1 cellular context compared by ENCODE assay signal in genomic region chr15:42891569-42891968, GRCh38.
TF ChIP-seq lines count a peak whose summit lies in the region.

No MANE protein-coding gene starts in this region.

TF ChIP-seq in GM23338, 12 proteins besides CTCF, POLR2A, EP300 and RAD21 (continued from another document):
- TF ChIP-seq, protein P1, sequence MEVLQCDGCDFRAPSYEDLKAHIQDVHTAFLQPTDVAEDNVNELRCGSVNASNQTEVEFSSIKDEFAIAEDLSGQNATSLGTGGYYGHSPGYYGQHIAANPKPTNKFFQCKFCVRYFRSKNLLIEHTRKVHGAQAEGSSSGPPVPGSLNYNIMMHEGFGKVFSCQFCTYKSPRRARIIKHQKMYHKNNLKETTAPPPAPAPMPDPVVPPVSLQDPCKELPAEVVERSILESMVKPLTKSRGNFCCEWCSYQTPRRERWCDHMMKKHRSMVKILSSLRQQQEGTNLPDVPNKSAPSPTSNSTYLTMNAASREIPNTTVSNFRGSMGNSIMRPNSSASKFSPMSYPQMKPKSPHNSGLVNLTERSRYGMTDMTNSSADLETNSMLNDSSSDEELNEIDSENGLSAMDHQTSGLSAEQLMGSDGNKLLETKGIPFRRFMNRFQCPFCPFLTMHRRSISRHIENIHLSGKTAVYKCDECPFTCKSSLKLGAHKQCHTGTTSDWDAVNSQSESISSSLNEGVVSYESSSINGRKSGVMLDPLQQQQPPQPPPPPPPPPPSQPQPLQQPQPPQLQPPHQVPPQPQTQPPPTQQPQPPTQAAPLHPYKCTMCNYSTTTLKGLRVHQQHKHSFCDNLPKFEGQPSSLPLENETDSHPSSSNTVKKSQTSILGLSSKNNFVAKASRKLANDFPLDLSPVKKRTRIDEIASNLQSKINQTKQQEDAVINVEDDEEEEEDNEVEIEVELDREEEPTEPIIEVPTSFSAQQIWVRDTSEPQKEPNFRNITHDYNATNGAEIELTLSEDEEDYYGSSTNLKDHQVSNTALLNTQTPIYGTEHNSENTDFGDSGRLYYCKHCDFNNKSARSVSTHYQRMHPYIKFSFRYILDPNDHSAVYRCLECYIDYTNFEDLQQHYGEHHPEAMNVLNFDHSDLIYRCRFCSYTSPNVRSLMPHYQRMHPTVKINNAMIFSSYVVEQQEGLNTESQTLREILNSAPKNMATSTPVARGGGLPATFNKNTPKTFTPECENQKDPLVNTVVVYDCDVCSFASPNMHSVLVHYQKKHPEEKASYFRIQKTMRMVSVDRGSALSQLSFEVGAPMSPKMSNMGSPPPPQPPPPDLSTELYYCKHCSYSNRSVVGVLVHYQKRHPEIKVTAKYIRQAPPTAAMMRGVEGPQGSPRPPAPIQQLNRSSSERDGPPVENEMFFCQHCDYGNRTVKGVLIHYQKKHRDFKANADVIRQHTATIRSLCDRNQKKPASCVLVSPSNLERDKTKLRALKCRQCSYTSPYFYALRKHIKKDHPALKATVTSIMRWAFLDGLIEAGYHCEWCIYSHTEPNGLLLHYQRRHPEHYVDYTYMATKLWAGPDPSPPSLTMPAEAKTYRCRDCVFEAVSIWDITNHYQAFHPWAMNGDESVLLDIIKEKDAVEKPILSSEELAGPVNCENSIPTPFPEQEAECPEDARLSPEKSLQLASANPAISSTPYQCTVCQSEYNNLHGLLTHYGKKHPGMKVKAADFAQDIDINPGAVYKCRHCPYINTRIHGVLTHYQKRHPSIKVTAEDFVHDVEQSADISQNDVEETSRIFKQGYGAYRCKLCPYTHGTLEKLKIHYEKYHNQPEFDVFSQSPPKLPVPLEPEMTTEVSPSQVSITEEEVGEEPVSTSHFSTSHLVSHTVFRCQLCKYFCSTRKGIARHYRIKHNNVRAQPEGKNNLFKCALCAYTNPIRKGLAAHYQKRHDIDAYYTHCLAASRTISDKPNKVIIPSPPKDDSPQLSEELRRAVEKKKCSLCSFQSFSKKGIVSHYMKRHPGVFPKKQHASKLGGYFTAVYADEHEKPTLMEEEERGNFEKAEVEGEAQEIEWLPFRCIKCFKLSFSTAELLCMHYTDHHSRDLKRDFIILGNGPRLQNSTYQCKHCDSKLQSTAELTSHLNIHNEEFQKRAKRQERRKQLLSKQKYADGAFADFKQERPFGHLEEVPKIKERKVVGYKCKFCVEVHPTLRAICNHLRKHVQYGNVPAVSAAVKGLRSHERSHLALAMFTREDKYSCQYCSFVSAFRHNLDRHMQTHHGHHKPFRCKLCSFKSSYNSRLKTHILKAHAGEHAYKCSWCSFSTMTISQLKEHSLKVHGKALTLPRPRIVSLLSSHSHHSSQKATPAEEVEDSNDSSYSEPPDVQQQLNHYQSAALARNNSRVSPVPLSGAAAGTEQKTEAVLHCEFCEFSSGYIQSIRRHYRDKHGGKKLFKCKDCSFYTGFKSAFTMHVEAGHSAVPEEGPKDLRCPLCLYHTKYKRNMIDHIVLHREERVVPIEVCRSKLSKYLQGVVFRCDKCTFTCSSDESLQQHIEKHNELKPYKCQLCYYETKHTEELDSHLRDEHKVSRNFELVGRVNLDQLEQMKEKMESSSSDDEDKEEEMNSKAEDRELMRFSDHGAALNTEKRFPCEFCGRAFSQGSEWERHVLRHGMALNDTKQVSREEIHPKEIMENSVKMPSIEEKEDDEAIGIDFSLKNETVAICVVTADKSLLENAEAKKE (CRISPR knock-in tag; IDR thresholded peaks at IDR 0.05): no peak
- TF ChIP-seq STAT1 (IDR thresholded peaks at IDR 0.05; ENCODE audit: unreplicated experiment) (no peak), ZNF331 (CRISPR knock-in tag; IDR thresholded peaks at IDR 0.05; ENCODE audit: low read depth) (no peak), ZNF114 (CRISPR knock-in tag; IDR thresholded peaks at IDR 0.05) (no peak), REST (IDR thresholded peaks at IDR 0.05; ENCODE audit: unreplicated experiment) (no peak), JUNB (IDR thresholded peaks at IDR 0.05; ENCODE audit: unreplicated experiment) (no peak), POLR2AphosphoS5 (IDR thresholded peaks at IDR 0.05; ENCODE audit: low read depth) (no peak), EZH2 (IDR thresholded peaks at IDR 0.05; ENCODE audit: low read depth, unreplicated experiment) (no peak)
